In the genomic region with DNA sequence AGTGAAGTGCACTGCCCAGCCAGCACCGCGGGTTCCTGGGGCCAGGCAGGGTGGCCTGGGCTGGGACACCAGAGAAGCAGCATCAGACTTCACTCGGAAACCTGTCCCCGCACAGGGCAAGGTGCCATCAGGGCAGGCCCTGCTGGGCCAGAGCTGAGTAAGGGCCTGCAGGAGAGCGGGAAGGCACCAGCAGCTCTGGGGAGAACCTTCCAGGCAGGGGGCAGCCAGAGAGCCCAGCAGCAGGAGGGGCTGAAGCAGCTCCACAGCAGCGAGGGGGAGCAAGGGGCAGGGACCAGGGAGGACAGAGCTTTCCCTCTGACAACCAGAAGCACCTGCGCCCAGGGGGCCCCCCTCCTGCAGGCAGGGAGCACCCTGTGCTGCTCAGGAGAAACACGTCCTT, we compare ENCODE assay signal across 28 cellular contexts.
DNase-seq lines count a peak whose midpoint lies in the region; ATAC-seq lines count a peak whose summit lies in the region.
"Had no signal": no experiment of that assay in that cellular context is flagged by ENCODE, and none has a peak within 500 bp of the region (broad histone marks: within the 10 kb centered on the region; RNA-seq: fewer than 3 reads in every experiment).

No MANE protein-coding gene starts in this region.

- DNase-seq in NCI-H2171 treated with DMSO at 0.1 percent for 48 hours (lab: John Stamatoyannopoulos, UW) (peak; percentile 17), NCI-H2171 (lab: John Stamatoyannopoulos, UW) (no peak), NCI-H446 (lab: John Stamatoyannopoulos, UW) (no peak)
- DNase-seq: activated CD4-positive, alpha-beta T cell treated with anti-CD3 and anti-CD28 coated beads, Interleukin-2, amount 50 U/mL, for 48 hours; activated CD8-positive, alpha-beta memory T cell treated with anti-CD3 and anti-CD28 coated beads, Interleukin-2, amount 50 U/mL, for 4 hours; activated naive CD4-positive, alpha-beta T cell treated with anti-CD3 and anti-CD28 coated beads for 36 hours; amniotic stem cell; Caco-2; effector CD4-positive, alpha-beta T cell; naive B cell; NCI-H1048; NCI-H2081 treated with DMSO at 0.1 percent for 48 hours; NCI-H69; SJCRH30 had no signal

- no peak overlapping the region for H3K4me3 ChIP-seq in HUES6 (ENCODE audit: low read depth, low read length)
- H3K4me3 ChIP-seq: A549, breast epithelium, SJCRH30 had no signal

- peak overlapping the region; percentile 7 for H3K9ac ChIP-seq in HUES6 (ENCODE audit: low read length)

- H3K27ac ChIP-seq in HUES6 (ENCODE audit: low read depth, low read length): no peak overlapping the region; the same call in 1 of the 2 replicates
- H3K27ac ChIP-seq: A549, breast epithelium, epithelial cell of prostate, HL-60, SJCRH30 had no signal

- H3K36me3 Mint-ChIP-seq in dendritic cell treated with granulocyte-macrophage colony-stimulating factor and Interleukin-4, amounts not matched to agents 40 ng/mL and 50 ng/mL, for 4 days (ENCODE audit: low read depth): peaks cover 55% of the 10 kb centered on the region
- H3K36me3 Mint-ChIP-seq in stimulated activated memory B cell treated with anti-CD40 and anti-IgM and Interleukin-4, amounts not matched to agents 10 μg/mL and 1 μg/mL and 100 μg/mL, for 72 hours: peaks cover 50% of the 10 kb centered on the region

- H3K27me3 ChIP-seq in HUES6 (ENCODE audit: control insufficient read depth, insufficient read depth, low read length): no peaks in the 10 kb centered on the region
- H3K27me3 ChIP-seq: breast epithelium, SJCRH30 had no signal

- peaks cover 11% of the 10 kb centered on the region for H3K36me3 ChIP-seq in HUES6 (ENCODE audit: control insufficient read depth, insufficient read depth, low read length)
- H3K36me3 ChIP-seq: breast epithelium had no signal

- intact Hi-C loops in dendritic cell treated with granulocyte-macrophage colony-stimulating factor and Interleukin-4, amounts not matched to agents 40 ng/mL and 50 ng/mL, for 4 days (cut with micrococcal nuclease): no loop called here

- no peak overlapping the region for H3K4me3 Mint-ChIP-seq in dendritic cell treated with granulocyte-macrophage colony-stimulating factor and Interleukin-4, amounts not matched to agents 40 ng/mL and 50 ng/mL, for 4 days
- H3K4me3 Mint-ChIP-seq in stimulated activated memory B cell treated with anti-CD40 and anti-IgM and Interleukin-4, amounts not matched to agents 10 μg/mL and 1 μg/mL and 100 μg/mL, for 72 hours: no peak overlapping the region
- H3K4me3 Mint-ChIP-seq: activated naive CD4-positive, alpha-beta T cell treated with anti-CD3 and anti-CD28 coated beads for 36 hours; activated T-helper 1 cell treated with anti-CD3 and anti-CD28 coated beads, Interleukin-12 subunit alpha, Interleukin-12 subunit beta, Interleukin-2, Interleukin-4 antibody, amounts not matched to agents 30 ng/mL and 10 ng/mL and 1 ng/mL, durations not matched to agents 14 hours and 24 hours and 36 hours; B cell; mesothelial cell of epicardium; stimulated activated naive CD8-positive, alpha-beta T cell treated with anti-CD3 and anti-CD28 coated beads, Interleukin-15, Interleukin-2, amounts not matched to agents 100 ng/mL and 50 ng/mL, for 24 hours had no signal

- peaks cover 33% of the 10 kb centered on the region for H3K4me1 Mint-ChIP-seq in dendritic cell treated with granulocyte-macrophage colony-stimulating factor and Interleukin-4, amounts not matched to agents 40 ng/mL and 50 ng/mL, for 4 days (ENCODE audit: low read depth)
- peaks cover 73% of the 10 kb centered on the region for H3K4me1 Mint-ChIP-seq in stimulated activated memory B cell treated with anti-CD40 and anti-IgM and Interleukin-4, amounts not matched to agents 10 μg/mL and 1 μg/mL and 100 μg/mL, for 72 hours

- H3K9me3 ChIP-seq in HUES6 (ENCODE audit: control insufficient read depth, insufficient read depth, low read depth, low read length): no peaks in the 10 kb centered on the region
- H3K9me3 ChIP-seq: A549, breast epithelium, Caco-2, SJCRH30 had no signal

- H3K27ac Mint-ChIP-seq in dendritic cell treated with granulocyte-macrophage colony-stimulating factor and Interleukin-4, amounts not matched to agents 40 ng/mL and 50 ng/mL, for 4 days: peak overlapping the region; percentile 9
- H3K27ac Mint-ChIP-seq in stimulated activated memory B cell treated with anti-CD40 and anti-IgM and Interleukin-4, amounts not matched to agents 10 μg/mL and 1 μg/mL and 100 μg/mL, for 72 hours: peak overlapping the region; percentile 79
- H3K27ac Mint-ChIP-seq: activated naive CD4-positive, alpha-beta T cell treated with anti-CD3 and anti-CD28 coated beads for 36 hours; activated T-helper 1 cell treated with anti-CD3 and anti-CD28 coated beads, Interleukin-12 subunit alpha, Interleukin-12 subunit beta, Interleukin-2, Interleukin-4 antibody, amounts not matched to agents 30 ng/mL and 10 ng/mL and 1 ng/mL, durations not matched to agents 14 hours and 24 hours and 36 hours; stimulated activated naive CD8-positive, alpha-beta T cell treated with anti-CD3 and anti-CD28 coated beads, Interleukin-15, Interleukin-2, amounts not matched to agents 100 ng/mL and 50 ng/mL, for 24 hours had no signal

- no peak for ATAC-seq in stimulated activated memory B cell treated with anti-CD40 and anti-IgM and Interleukin-4, amounts not matched to agents 10 μg/mL and 1 μg/mL and 100 μg/mL, for 72 hours
- ATAC-seq in HG03354 (IDR thresholded peaks at IDR 0.05; ENCODE audit: poor library complexity, severe bottlenecking, unreplicated experiment) (no peak), GM19463 (IDR thresholded peaks at IDR 0.05; ENCODE audit: unreplicated experiment) (no peak)
- ATAC-seq: activated CD4-positive, CD25-positive, alpha-beta regulatory T cell treated with anti-CD3 and anti-CD28 coated beads, Interleukin-2, amount 50 U/mL, for 24 hours had no signal

- H3K4me1 ChIP-seq in HUES6 (ENCODE audit: control insufficient read depth, insufficient read depth, low read length): peaks cover 15% of the 10 kb centered on the region; the same call in 1 of the 2 replicates

- peaks cover 11% of the 10 kb centered on the region for H3K9me3 Mint-ChIP-seq in dendritic cell treated with granulocyte-macrophage colony-stimulating factor and Interleukin-4, amounts not matched to agents 40 ng/mL and 50 ng/mL, for 4 days
- H3K9me3 Mint-ChIP-seq in stimulated activated memory B cell treated with anti-CD40 and anti-IgM and Interleukin-4, amounts not matched to agents 10 μg/mL and 1 μg/mL and 100 μg/mL, for 72 hours: peaks cover 10% of the 10 kb centered on the region
- H3K9me3 Mint-ChIP-seq: activated naive CD4-positive, alpha-beta T cell treated with anti-CD3 and anti-CD28 coated beads for 36 hours; activated T-helper 1 cell treated with anti-CD3 and anti-CD28 coated beads, Interleukin-12 subunit alpha, Interleukin-12 subunit beta, Interleukin-2, Interleukin-4 antibody, amounts not matched to agents 30 ng/mL and 10 ng/mL and 1 ng/mL, durations not matched to agents 14 hours and 24 hours and 36 hours; stimulated activated naive CD8-positive, alpha-beta T cell treated with anti-CD3 and anti-CD28 coated beads, Interleukin-15, Interleukin-2, amounts not matched to agents 100 ng/mL and 50 ng/mL, for 24 hours had no signal

- H3K27me3 Mint-ChIP-seq in dendritic cell treated with granulocyte-macrophage colony-stimulating factor and Interleukin-4, amounts not matched to agents 40 ng/mL and 50 ng/mL, for 4 days: no peaks in the 10 kb centered on the region
- H3K27me3 Mint-ChIP-seq in stimulated activated memory B cell treated with anti-CD40 and anti-IgM and Interleukin-4, amounts not matched to agents 10 μg/mL and 1 μg/mL and 100 μg/mL, for 72 hours: no peaks in the 10 kb centered on the region
- H3K27me3 Mint-ChIP-seq: B cell; naive B cell; stimulated activated naive CD8-positive, alpha-beta T cell treated with anti-CD3 and anti-CD28 coated beads, Interleukin-15, Interleukin-2, amounts not matched to agents 100 ng/mL and 50 ng/mL, for 24 hours had no signal
